Comparison of ENCODE assay signal across 8 cellular contexts in the genomic region with DNA sequence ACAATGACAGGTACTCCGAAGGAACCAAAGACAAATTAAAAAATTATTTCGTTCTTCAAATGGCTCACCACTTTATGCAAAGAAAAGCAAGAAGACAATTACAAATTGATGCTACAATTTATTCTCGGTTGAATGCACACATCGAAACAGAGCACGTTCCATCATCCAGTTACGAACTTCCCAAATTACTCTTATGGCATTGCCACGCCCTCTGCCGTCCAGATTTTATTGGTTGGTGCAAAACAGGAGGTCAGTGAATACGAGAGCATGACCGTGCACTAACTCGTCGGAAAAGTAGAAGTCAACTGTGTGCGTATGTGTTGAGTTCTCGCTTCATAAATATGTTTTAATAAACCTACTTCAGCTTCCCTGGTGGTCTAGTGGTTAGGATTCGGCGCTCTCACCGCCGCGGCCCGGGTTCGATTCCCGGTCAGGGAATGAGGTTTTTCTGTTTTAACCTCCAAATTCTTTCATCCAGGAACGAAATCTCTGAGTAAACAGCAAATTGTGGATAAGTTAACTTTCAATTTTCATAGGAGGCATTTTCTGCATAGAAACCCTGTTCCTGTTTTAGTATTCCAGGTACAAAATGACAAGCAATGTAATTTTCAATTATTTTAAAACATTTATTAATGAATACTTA. TPM values are rescaled to one million over a fixed set of nuclear protein-coding genes. Genes with fewer than 3 reads are reported as not detected.
DNase-seq lines count a peak whose midpoint lies in the region; ATAC-seq and TF ChIP-seq lines count a peak whose summit lies in the region.

No MANE protein-coding gene starts in this region.

- H3K4me1 ChIP-seq in HUES6 (ENCODE audit: control insufficient read depth, insufficient read depth, low read length), result peaks cover 32% of the 10 kb centered on the region
- peaks cover 0 to 2% of the 10 kb centered on the region in 2 donors for H3K4me1 ChIP-seq in esophagus (ENCODE audit: control insufficient read depth in 2 of 2, insufficient read depth in 2 of 2, low read length in 1 of 2)
- peaks cover 4 to 13% of the 10 kb centered on the region in 2 donors for H3K4me1 ChIP-seq in mucosa of rectum (ENCODE audit: control insufficient read depth in 2 of 2, insufficient read depth in 2 of 2, low read length in 2 of 2)

- H3K9me3 ChIP-seq in HUES6 (ENCODE audit: control insufficient read depth, insufficient read depth, low read depth, low read length) (no peaks in the 10 kb centered on the region), esophagus (ENCODE audit: control insufficient read depth in 2 of 2, insufficient read depth in 1 of 2, low read depth in 1 of 2, low read length in 1 of 2) (no peaks in the 10 kb centered on the region), mucosa of rectum (ENCODE audit: control insufficient read depth in 2 of 2, low read length in 2 of 2) (no peaks in the 10 kb centered on the region)

- H3K9ac ChIP-seq in HUES6 (ENCODE audit: low read length) (peak overlapping the region; percentile 59), mucosa of rectum (ENCODE audit: low read depth in 1 of 2, low read length in 2 of 2) (peak overlapping the region; percentile 25 to 54)

- peak; percentile 36 for ATAC-seq in GM19372 (IDR thresholded peaks at IDR 0.05; ENCODE audit: low read depth, unreplicated experiment)

- no peaks in the 10 kb centered on the region for H3K36me3 ChIP-seq in HUES6 (ENCODE audit: control insufficient read depth, insufficient read depth, low read length)
- H3K36me3 ChIP-seq in esophagus (ENCODE audit: control insufficient read depth in 2 of 2, insufficient read depth in 2 of 2, low read length in 1 of 2), result no peaks in the 10 kb centered on the region
- no peaks in the 10 kb centered on the region for H3K36me3 ChIP-seq in mucosa of rectum (ENCODE audit: control insufficient read depth in 2 of 2, insufficient read depth in 2 of 2, low read length in 2 of 2)

- H3K4me3 ChIP-seq in AG09309 (ENCODE audit: control insufficient read depth, low read depth, low read length), result peak overlapping the region; percentile 63
- peak overlapping the region; percentile 76 for H3K4me3 ChIP-seq in HUES6 (ENCODE audit: low read depth, low read length)
- H3K4me3 ChIP-seq in esophagus (ENCODE audit: low read depth in 1 of 2, low read length in 2 of 2), result peak overlapping the region; percentile 51 to 58
- H3K4me3 ChIP-seq in mucosa of rectum (ENCODE audit: low read length in 2 of 2), result peak overlapping the region; percentile 79 to 85

- H3K27ac ChIP-seq in HUES6 (ENCODE audit: low read depth, low read length), result no peak overlapping the region
- peak overlapping the region; percentile 66 to 75 for H3K27ac ChIP-seq in esophagus (ENCODE audit: low read depth in 2 of 2, low read length in 1 of 2)
- H3K27ac ChIP-seq in mucosa of rectum (ENCODE audit: low read depth in 2 of 2, low read length in 2 of 2), result peak overlapping the region; percentile 50 to 60

- 1% methylated on average over 23 of the region's 23 CpGs for WGBS in esophagus, 2 donors

- peak; percentile 65 for DNase-seq in AG09309 (ENCODE audit: low read depth)
- peak; percentile 97 for DNase-seq in OCI-M1 (lab: John Stamatoyannopoulos, UW)
- DNase-seq in activated T-cell treated with anti-CD3 and anti-CD28 coated beads for 48 hours (ENCODE audit: low read depth), result peak; percentile 63
- DNase-seq in stimulated activated CD8-positive, alpha-beta memory T cell treated with anti-CD3 and anti-CD28 coated beads, Interleukin-4, amount 100 ng/mL, for 24 hours (ENCODE audit: low read depth), result peak; percentile 52

- H3K27me3 ChIP-seq in HUES6 (ENCODE audit: control insufficient read depth, insufficient read depth, low read length) (peaks cover 9% of the 10 kb centered on the region; the same call in 1 of the 2 replicates), esophagus (ENCODE audit: control insufficient read depth in 1 of 2, insufficient read depth in 2 of 2, low read length in 2 of 2) (peaks cover 0 to 3% of the 10 kb centered on the region in 2 donors), mucosa of rectum (ENCODE audit: control insufficient read depth in 2 of 2, insufficient read depth in 2 of 2, low read length in 2 of 2) (no peaks in the 10 kb centered on the region)

- no peak for TF ChIP-seq CTCF in AG09309 (IDR thresholded peaks at IDR 0.05; ENCODE audit: control insufficient read depth, insufficient read depth, low read depth, low read length, missing control alignments)

RNA-seq across cellular contexts. Expression of gene ZNF311, which starts 23.2 kb away (rescaled TPM):
- polyA plus RNA-seq in esophagus, result 1 to 10 TPM in 1 of 2 donors, under 1 TPM in 1; 0.46 to 1.2 TPM

RNA-seq across cellular contexts. Expression of gene TRIM27, which starts 58.2 kb away (rescaled TPM):
- polyA plus RNA-seq in esophagus, result 10 to 100 TPM; 13.3 to 15.8 TPM
